15 cellular contexts compared by ENCODE assay signal in genomic region chr17:51795401-51795800, GRCh38.
DNase-seq lines count a peak whose midpoint lies in the region; ATAC-seq and TF ChIP-seq lines count a peak whose summit lies in the region.
"Had no signal": no experiment of that assay in that cellular context is flagged by ENCODE, and none has a peak within 500 bp of the region (broad histone marks: within the 10 kb centered on the region; RNA-seq: fewer than 3 reads in every experiment).

No MANE protein-coding gene starts in this region.

- no peaks in the 10 kb centered on the region for H3K4me1 ChIP-seq in naive thymus-derived CD4-positive, alpha-beta T cell (ENCODE audit: control insufficient read depth in 2 of 2, insufficient read depth in 2 of 2, low read length in 2 of 2)

- H3K36me3 Mint-ChIP-seq in nephron (ENCODE audit: low read depth), result no peaks in the 10 kb centered on the region
- no peaks in the 10 kb centered on the region for H3K36me3 Mint-ChIP-seq in stimulated activated memory B cell treated with anti-CD40 and anti-IgM and Interleukin-4, amounts not matched to agents 10 μg/mL and 1 μg/mL and 100 μg/mL, for 72 hours
- no peaks in the 10 kb centered on the region for H3K36me3 Mint-ChIP-seq in naive thymus-derived CD4-positive, alpha-beta T cell
- H3K36me3 Mint-ChIP-seq: CD4-positive, alpha-beta memory T cell had no signal

- H3K27me3 ChIP-seq in naive thymus-derived CD4-positive, alpha-beta T cell (ENCODE audit: control insufficient read depth in 2 of 2, insufficient read depth in 2 of 2, low read length in 2 of 2), result no peaks in the 10 kb centered on the region

- no peak for TF ChIP-seq CTCF in nephron (IDR thresholded peaks at IDR 0.05; ENCODE audit: unreplicated experiment in 3 of 3)

- no peak overlapping the region for H3K4me3 ChIP-seq in naive thymus-derived CD4-positive, alpha-beta T cell (ENCODE audit: low read length)
- H3K4me3 ChIP-seq: GM23248 had no signal

- H3K9me3 ChIP-seq in naive thymus-derived CD4-positive, alpha-beta T cell (ENCODE audit: control insufficient read depth in 2 of 3, low read length in 3 of 3), result no peaks in the 10 kb centered on the region

- H3K36me3 ChIP-seq in naive thymus-derived CD4-positive, alpha-beta T cell (ENCODE audit: control insufficient read depth in 2 of 3, insufficient read depth in 3 of 3, low read length in 3 of 3), result no peaks in the 10 kb centered on the region

- no peak overlapping the region for H3K4me3 Mint-ChIP-seq in nephron
- no peak overlapping the region for H3K4me3 Mint-ChIP-seq in stimulated activated memory B cell treated with anti-CD40 and anti-IgM and Interleukin-4, amounts not matched to agents 10 μg/mL and 1 μg/mL and 100 μg/mL, for 72 hours
- no peak overlapping the region for H3K4me3 Mint-ChIP-seq in naive thymus-derived CD4-positive, alpha-beta T cell
- H3K4me3 Mint-ChIP-seq: CD4-positive, alpha-beta memory T cell had no signal

- H3K27ac Mint-ChIP-seq in nephron, result peak overlapping the region in 2 of 3 experiments; percentile 54 to 82
- no peak overlapping the region for H3K27ac Mint-ChIP-seq in stimulated activated memory B cell treated with anti-CD40 and anti-IgM and Interleukin-4, amounts not matched to agents 10 μg/mL and 1 μg/mL and 100 μg/mL, for 72 hours
- H3K27ac Mint-ChIP-seq in naive thymus-derived CD4-positive, alpha-beta T cell, result no peak overlapping the region
- H3K27ac Mint-ChIP-seq: CD4-positive, alpha-beta memory T cell had no signal

- no peak overlapping the region for H3K27ac ChIP-seq in naive thymus-derived CD4-positive, alpha-beta T cell (ENCODE audit: low read depth, low read length)
- H3K27ac ChIP-seq: GM23248 had no signal

- peaks cover 14% of the 10 kb centered on the region for H3K4me1 Mint-ChIP-seq in nephron
- no peaks in the 10 kb centered on the region for H3K4me1 Mint-ChIP-seq in stimulated activated memory B cell treated with anti-CD40 and anti-IgM and Interleukin-4, amounts not matched to agents 10 μg/mL and 1 μg/mL and 100 μg/mL, for 72 hours
- no peaks in the 10 kb centered on the region for H3K4me1 Mint-ChIP-seq in naive thymus-derived CD4-positive, alpha-beta T cell
- H3K4me1 Mint-ChIP-seq: CD4-positive, alpha-beta memory T cell had no signal

- no peak for ATAC-seq in stimulated activated memory B cell treated with anti-CD40 and anti-IgM and Interleukin-4, amounts not matched to agents 10 μg/mL and 1 μg/mL and 100 μg/mL, for 72 hours
- no peak for ATAC-seq in naive thymus-derived CD4-positive, alpha-beta T cell

- DNase-seq in astrocyte of the hippocampus (ENCODE audit: low read depth, low spot score), result peak; percentile 45
- peak; percentile 57 for DNase-seq in kidney tubule cell (ENCODE audit: low spot score)
- peak; percentile 61 for DNase-seq in renal cortical epithelial cell (ENCODE audit: low read depth)
- DNase-seq in NCI-H524 treated with DMSO at 0.1 percent for 48 hours (lab: John Stamatoyannopoulos, UW), result no peak
- no peak for DNase-seq in naive thymus-derived CD4-positive, alpha-beta T cell
- DNase-seq: C1 segment of cervical spinal cord; CD4-positive, alpha-beta memory T cell; COR-L47; DMS153; DND-41; GM23248; H7; HCEC 1CT had no signal

- no peaks in the 10 kb centered on the region for H3K27me3 Mint-ChIP-seq in nephron (ENCODE audit: low read depth)
- no peaks in the 10 kb centered on the region for H3K27me3 Mint-ChIP-seq in stimulated activated memory B cell treated with anti-CD40 and anti-IgM and Interleukin-4, amounts not matched to agents 10 μg/mL and 1 μg/mL and 100 μg/mL, for 72 hours
- H3K27me3 Mint-ChIP-seq in naive thymus-derived CD4-positive, alpha-beta T cell, result peaks cover 0 to 49% (median 31%) of the 10 kb centered on the region in 5 donors

- CTCF ChIA-PET in naive thymus-derived CD4-positive, alpha-beta T cell (lab: Charles Lee), result no interaction called here

- intact Hi-C loops in naive thymus-derived CD4-positive, alpha-beta T cell (cut with micrococcal nuclease), result no loop called here

- no peaks in the 10 kb centered on the region for H3K9me3 Mint-ChIP-seq in nephron
- no peaks in the 10 kb centered on the region for H3K9me3 Mint-ChIP-seq in stimulated activated memory B cell treated with anti-CD40 and anti-IgM and Interleukin-4, amounts not matched to agents 10 μg/mL and 1 μg/mL and 100 μg/mL, for 72 hours
- peaks cover 0 to 3% (median 0%) of the 10 kb centered on the region in 11 donors for H3K9me3 Mint-ChIP-seq in naive thymus-derived CD4-positive, alpha-beta T cell

- POLR2A ChIA-PET in naive thymus-derived CD4-positive, alpha-beta T cell (lab: Charles Lee), result no interaction called here

Comparison
In these comparisons a context has a peak if more than half of its experiments do, and no peak if none do; other contexts are left out.
1. DNase-seq: peak in astrocyte of the hippocampus (single experiment), kidney tubule cell (single experiment) and renal cortical epithelial cell (single experiment); none in NCI-H524 treated with DMSO at 0.1 percent for 48 hours (single experiment) and naive thymus-derived CD4-positive, alpha-beta T cell (0 of 9).
2. H3K27ac Mint-ChIP-seq: peak in nephron (2 of 3); none in stimulated activated memory B cell treated with anti-CD40 and anti-IgM and Interleukin-4, amounts not matched to agents 10 μg/mL and 1 μg/mL and 100 μg/mL, for 72 hours (single experiment) and naive thymus-derived CD4-positive, alpha-beta T cell (0 of 9).